ENCODE assay signal across 1 cellular context in the genomic region with DNA sequence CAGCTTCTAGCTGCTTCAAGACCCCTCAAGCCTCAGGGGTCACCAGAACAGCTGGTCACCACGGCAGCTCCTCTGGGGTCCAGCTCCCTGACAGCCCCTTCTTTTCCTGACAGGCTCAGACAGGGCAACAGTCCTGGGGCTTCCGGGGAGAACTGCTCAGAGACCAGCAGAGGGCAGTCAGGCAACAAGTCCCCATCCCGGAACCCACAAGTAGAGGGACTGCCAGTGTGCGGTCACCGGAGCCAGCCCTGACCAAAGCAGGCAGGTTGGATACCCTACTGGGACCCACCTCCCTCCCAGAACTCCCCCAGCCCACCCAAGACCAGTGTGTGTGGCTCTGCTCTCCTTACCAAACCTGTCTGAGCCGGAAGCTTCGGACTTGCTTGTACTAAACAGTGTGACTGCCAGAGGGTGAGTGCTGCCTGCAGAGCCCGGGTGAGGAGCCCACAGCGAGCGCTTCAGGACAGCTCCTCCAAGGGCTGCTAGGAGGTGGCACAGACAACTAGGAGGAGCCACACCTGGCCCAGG.
TF ChIP-seq lines count a peak whose summit lies in the region.

No MANE protein-coding gene starts in this region.

TF ChIP-seq in GM23338, 12 proteins besides CTCF, POLR2A, EP300 and RAD21 (continued from another document):
- no peak for TF ChIP-seq REST (IDR thresholded peaks at IDR 0.05; ENCODE audit: unreplicated experiment)
- no peak for TF ChIP-seq STAT1 (IDR thresholded peaks at IDR 0.05; ENCODE audit: unreplicated experiment)
- no peak for TF ChIP-seq JUNB (IDR thresholded peaks at IDR 0.05; ENCODE audit: unreplicated experiment)
- TF ChIP-seq EZH2phosphoT487 (IDR thresholded peaks at IDR 0.05; ENCODE audit: unreplicated experiment): no peak
- no peak for TF ChIP-seq CREB1 (CRISPR knock-in tag; IDR thresholded peaks at IDR 0.05; ENCODE audit: low read depth)
- no peak for TF ChIP-seq EZH2 (IDR thresholded peaks at IDR 0.05; ENCODE audit: low read depth, unreplicated experiment)
- TF ChIP-seq, protein P1, sequence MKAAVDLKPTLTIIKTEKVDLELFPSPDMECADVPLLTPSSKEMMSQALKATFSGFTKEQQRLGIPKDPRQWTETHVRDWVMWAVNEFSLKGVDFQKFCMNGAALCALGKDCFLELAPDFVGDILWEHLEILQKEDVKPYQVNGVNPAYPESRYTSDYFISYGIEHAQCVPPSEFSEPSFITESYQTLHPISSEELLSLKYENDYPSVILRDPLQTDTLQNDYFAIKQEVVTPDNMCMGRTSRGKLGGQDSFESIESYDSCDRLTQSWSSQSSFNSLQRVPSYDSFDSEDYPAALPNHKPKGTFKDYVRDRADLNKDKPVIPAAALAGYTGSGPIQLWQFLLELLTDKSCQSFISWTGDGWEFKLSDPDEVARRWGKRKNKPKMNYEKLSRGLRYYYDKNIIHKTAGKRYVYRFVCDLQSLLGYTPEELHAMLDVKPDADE (IDR thresholded peaks at IDR 0.05): no peak
